ENCODE assay signal across 1 cellular context in the genomic region with DNA sequence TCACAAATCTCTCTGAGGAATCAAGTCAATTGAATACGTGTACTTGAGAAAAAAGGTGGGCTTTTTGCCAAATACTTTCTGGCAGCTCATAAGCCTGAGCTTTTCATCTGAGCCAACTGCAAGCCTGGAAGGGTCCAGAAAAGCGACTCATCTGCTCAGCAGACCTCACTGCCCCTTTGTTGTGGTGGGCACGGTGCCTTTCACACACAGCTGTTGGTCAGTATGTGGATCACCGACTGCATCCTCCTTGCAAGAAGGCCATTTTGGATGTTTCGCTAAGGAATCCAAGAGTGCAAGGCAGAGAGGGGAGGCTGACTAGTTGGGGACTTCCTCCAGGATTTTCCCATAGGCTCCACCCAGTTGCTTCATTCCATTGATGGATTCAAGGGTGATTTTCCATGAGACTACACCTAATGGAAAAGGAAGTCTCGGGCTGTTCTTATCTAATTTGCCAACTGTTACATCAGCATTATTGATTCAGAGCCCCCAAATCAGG.
A peak's percentile ranks its signal among the peaks of the same experiment; 100 is the strongest.
TF ChIP-seq lines count a peak whose summit lies in the region.

No MANE protein-coding gene starts in this region.

TF ChIP-seq in HEK293, 187 proteins besides CTCF, POLR2A, EP300 and RAD21 (continued from another document):
- TF ChIP-seq, protein P1, sequence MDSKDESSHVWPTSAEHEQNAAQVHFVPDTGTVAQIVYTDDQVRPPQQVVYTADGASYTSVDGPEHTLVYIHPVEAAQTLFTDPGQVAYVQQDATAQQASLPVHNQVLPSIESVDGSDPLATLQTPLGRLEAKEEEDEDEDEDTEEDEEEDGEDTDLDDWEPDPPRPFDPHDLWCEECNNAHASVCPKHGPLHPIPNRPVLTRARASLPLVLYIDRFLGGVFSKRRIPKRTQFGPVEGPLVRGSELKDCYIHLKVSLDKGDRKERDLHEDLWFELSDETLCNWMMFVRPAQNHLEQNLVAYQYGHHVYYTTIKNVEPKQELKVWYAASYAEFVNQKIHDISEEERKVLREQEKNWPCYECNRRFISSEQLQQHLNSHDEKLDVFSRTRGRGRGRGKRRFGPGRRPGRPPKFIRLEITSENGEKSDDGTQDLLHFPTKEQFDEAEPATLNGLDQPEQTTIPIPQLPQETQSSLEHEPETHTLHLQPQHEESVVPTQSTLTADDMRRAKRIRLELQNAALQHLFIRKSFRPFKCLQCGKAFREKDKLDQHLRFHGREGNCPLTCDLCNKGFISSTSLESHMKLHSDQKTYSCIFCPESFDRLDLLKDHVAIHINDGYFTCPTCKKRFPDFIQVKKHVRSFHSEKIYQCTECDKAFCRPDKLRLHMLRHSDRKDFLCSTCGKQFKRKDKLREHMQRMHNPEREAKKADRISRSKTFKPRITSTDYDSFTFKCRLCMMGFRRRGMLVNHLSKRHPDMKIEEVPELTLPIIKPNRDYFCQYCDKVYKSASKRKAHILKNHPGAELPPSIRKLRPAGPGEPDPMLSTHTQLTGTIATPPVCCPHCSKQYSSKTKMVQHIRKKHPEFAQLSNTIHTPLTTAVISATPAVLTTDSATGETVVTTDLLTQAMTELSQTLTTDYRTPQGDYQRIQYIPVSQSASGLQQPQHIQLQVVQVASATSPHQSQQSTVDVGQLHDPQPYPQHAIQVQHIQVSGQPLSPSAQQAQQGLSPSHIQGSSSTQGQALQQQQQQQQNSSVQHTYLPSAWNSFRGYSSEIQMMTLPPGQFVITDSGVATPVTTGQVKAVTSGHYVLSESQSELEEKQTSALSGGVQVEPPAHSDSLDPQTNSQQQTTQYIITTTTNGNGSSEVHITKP (tag by site-specific recombination; IDR thresholded peaks at IDR 0.05): peak; percentile 47; the same call in 1 of the 2 replicates
- peak; percentile 61 for TF ChIP-seq ZBTB17 (tag by site-specific recombination; IDR thresholded peaks at IDR 0.05)
